ENCODE assay signal across 2 cellular contexts in the genomic region with DNA sequence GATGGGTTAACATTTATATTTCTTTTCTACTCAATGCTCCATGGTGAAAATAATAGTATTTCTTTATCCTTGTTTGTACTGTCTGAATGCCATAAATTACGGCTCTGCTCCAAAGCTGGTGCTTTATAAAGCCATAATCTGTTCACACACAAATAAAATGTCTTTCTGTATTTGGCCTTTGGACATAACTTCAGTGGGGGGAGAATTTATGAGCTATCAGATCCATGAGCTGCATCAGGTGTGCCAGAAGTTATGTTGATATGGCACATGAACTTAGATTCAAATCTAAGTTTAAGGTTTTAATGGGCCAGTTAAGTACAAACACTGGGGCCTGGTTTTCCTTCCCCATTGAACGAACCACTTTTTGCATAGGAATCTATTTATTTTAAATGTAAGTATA.
TF ChIP-seq lines count a peak whose summit lies in the region.

No MANE protein-coding gene starts in this region.

TF ChIP-seq in SK-N-SH, 30 proteins besides CTCF, POLR2A, EP300 and RAD21 (continued from another document):
- TF ChIP-seq USF1 (IDR thresholded peaks at IDR 0.05; ENCODE audit: borderline replicate concordance, low read depth), result no peak
- TF ChIP-seq FOXJ3 (CRISPR knock-in tag; IDR thresholded peaks at IDR 0.05), result no peak
- TF ChIP-seq, protein P1, sequence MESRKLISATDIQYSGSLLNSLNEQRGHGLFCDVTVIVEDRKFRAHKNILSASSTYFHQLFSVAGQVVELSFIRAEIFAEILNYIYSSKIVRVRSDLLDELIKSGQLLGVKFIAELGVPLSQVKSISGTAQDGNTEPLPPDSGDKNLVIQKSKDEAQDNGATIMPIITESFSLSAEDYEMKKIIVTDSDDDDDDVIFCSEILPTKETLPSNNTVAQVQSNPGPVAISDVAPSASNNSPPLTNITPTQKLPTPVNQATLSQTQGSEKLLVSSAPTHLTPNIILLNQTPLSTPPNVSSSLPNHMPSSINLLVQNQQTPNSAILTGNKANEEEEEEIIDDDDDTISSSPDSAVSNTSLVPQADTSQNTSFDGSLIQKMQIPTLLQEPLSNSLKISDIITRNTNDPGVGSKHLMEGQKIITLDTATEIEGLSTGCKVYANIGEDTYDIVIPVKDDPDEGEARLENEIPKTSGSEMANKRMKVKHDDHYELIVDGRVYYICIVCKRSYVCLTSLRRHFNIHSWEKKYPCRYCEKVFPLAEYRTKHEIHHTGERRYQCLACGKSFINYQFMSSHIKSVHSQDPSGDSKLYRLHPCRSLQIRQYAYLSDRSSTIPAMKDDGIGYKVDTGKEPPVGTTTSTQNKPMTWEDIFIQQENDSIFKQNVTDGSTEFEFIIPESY (IDR thresholded peaks at IDR 0.05; ENCODE audit: borderline replicate concordance, low read depth), result no peak
- TF ChIP-seq GATA2 (CRISPR knock-in tag; IDR thresholded peaks at IDR 0.05), result no peak
- no peak for TF ChIP-seq JUND (IDR thresholded peaks at IDR 0.05)
- TF ChIP-seq FOXM1 (IDR thresholded peaks at IDR 0.05; ENCODE audit: low read depth), result no peak
- no peak for TF ChIP-seq CHD2 (IDR thresholded peaks at IDR 0.05; ENCODE audit: low read length, partially characterized antibody)
- no peak for TF ChIP-seq YY1 (IDR thresholded peaks at IDR 0.05; ENCODE audit: low read depth)
- TF ChIP-seq NFIC (IDR thresholded peaks at IDR 0.05; ENCODE audit: borderline replicate concordance), result no peak
- no peak for TF ChIP-seq PBX3 (IDR thresholded peaks at IDR 0.05)
- no peak for TF ChIP-seq RXRA (IDR thresholded peaks at IDR 0.05; ENCODE audit: borderline replicate concordance, low read depth)
- TF ChIP-seq IRF3 (IDR thresholded peaks at IDR 0.05; ENCODE audit: low read depth, low read length), result no peak

TF ChIP-seq in SK-N-SH treated with all-trans-retinoic acid at 6 μM for 48 hours, 23 proteins besides CTCF, POLR2A, EP300 and RAD21 (continued from another document):
- TF ChIP-seq CSRNP3 (CRISPR knock-in tag; IDR thresholded peaks at IDR 0.05) (no peak), ZFP30 (CRISPR knock-in tag; IDR thresholded peaks at IDR 0.05) (no peak), ZFP3 (CRISPR knock-in tag; IDR thresholded peaks at IDR 0.05) (no peak), CSDC2 (CRISPR knock-in tag; IDR thresholded peaks at IDR 0.05) (no peak), ZNF70 (CRISPR knock-in tag; IDR thresholded peaks at IDR 0.05) (no peak), TOX (CRISPR knock-in tag; IDR thresholded peaks at IDR 0.05; ENCODE audit: borderline replicate concordance) (no peak), ARNTL (CRISPR knock-in tag; IDR thresholded peaks at IDR 0.05; ENCODE audit: borderline replicate concordance, low read depth) (no peak), GLIS3 (CRISPR knock-in tag; IDR thresholded peaks at IDR 0.05) (no peak), ISL1 (CRISPR knock-in tag; IDR thresholded peaks at IDR 0.05) (no peak)
- TF ChIP-seq, protein P2, sequence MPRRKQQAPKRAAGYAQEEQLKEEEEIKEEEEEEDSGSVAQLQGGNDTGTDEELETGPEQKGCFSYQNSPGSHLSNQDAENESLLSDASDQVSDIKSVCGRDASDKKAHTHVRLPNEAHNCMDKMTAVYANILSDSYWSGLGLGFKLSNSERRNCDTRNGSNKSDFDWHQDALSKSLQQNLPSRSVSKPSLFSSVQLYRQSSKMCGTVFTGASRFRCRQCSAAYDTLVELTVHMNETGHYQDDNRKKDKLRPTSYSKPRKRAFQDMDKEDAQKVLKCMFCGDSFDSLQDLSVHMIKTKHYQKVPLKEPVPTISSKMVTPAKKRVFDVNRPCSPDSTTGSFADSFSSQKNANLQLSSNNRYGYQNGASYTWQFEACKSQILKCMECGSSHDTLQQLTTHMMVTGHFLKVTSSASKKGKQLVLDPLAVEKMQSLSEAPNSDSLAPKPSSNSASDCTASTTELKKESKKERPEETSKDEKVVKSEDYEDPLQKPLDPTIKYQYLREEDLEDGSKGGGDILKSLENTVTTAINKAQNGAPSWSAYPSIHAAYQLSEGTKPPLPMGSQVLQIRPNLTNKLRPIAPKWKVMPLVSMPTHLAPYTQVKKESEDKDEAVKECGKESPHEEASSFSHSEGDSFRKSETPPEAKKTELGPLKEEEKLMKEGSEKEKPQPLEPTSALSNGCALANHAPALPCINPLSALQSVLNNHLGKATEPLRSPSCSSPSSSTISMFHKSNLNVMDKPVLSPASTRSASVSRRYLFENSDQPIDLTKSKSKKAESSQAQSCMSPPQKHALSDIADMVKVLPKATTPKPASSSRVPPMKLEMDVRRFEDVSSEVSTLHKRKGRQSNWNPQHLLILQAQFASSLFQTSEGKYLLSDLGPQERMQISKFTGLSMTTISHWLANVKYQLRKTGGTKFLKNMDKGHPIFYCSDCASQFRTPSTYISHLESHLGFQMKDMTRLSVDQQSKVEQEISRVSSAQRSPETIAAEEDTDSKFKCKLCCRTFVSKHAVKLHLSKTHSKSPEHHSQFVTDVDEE (CRISPR knock-in tag; IDR thresholded peaks at IDR 0.05), result no peak
TF ChIP-seq in SK-N-SH treated with all-trans-retinoic acid at 6 μM for 48 hours: peak in this region for 0.
